ENCODE assay signal across 1 cellular context in genomic region chr18:832085-832681, GRCh38.
TF ChIP-seq lines count a peak whose summit lies in the region.

No MANE protein-coding gene starts in this region.

TF ChIP-seq in HepG2, 621 proteins besides CTCF, POLR2A, EP300 and RAD21 (continued from another document and continues in another):
- TF ChIP-seq MNT (IDR thresholded peaks at IDR 0.05) (peak; percentile 26; the same call in 1 of the 2 replicates), RNF2 (conservative IDR thresholded peaks at IDR 0.05; ENCODE audit: low read depth) (no peak), ZNF136 (CRISPR knock-in tag; IDR thresholded peaks at IDR 0.05; ENCODE audit: low read depth) (no peak), NONO (IDR thresholded peaks at IDR 0.05) (no peak), NONO (CRISPR knock-in tag; conservative IDR thresholded peaks at IDR 0.05) (peak; percentile 58; the same call in 1 of the 2 replicates), ZNF841 (CRISPR knock-in tag; IDR thresholded peaks at IDR 0.05; ENCODE audit: borderline replicate concordance) (no peak), PAWR (CRISPR knock-in tag; IDR thresholded peaks at IDR 0.05; ENCODE audit: borderline replicate concordance) (no peak), ZNF317 (CRISPR knock-in tag; IDR thresholded peaks at IDR 0.05) (no peak), PAXIP1 (CRISPR knock-in tag; conservative IDR thresholded peaks at IDR 0.05) (peak; percentile 72), TEF (CRISPR knock-in tag; IDR thresholded peaks at IDR 0.05) (no peak), ZNF10 (CRISPR knock-in tag; IDR thresholded peaks at IDR 0.05; ENCODE audit: borderline replicate concordance, low read depth) (no peak), MED1 (CRISPR knock-in tag; IDR thresholded peaks at IDR 0.05) (peak; percentile 66), ZGPAT (CRISPR knock-in tag; IDR thresholded peaks at IDR 0.05) (peak; percentile 66; the same call in 1 of the 2 replicates), ZNF546 (CRISPR knock-in tag; conservative IDR thresholded peaks at IDR 0.05) (no peak), ARID2 (CRISPR knock-in tag; IDR thresholded peaks at IDR 0.05; ENCODE audit: borderline replicate concordance) (no peak), ZNF576 (CRISPR knock-in tag; IDR thresholded peaks at IDR 0.05) (no peak), ARID4A (CRISPR knock-in tag; IDR thresholded peaks at IDR 0.05; ENCODE audit: borderline replicate concordance) (peak; percentile 71; the same call in 1 of the 2 replicates), ZNF280B (CRISPR knock-in tag; IDR thresholded peaks at IDR 0.05; ENCODE audit: borderline replicate concordance) (no peak), PHF20 (CRISPR knock-in tag; IDR thresholded peaks at IDR 0.05) (no peak), NR2F6 (IDR thresholded peaks at IDR 0.05) (peak; percentile 87), NR2F6 (CRISPR knock-in tag; IDR thresholded peaks at IDR 0.05) (peak; percentile 97), CHCHD3 (CRISPR knock-in tag; IDR thresholded peaks at IDR 0.05) (no peak), JDP2 (CRISPR knock-in tag; IDR thresholded peaks at IDR 0.05; ENCODE audit: borderline replicate concordance) (no peak), HNF4A (CRISPR knock-in tag; IDR thresholded peaks at IDR 0.05) (peak; percentile 70), KDM5B (CRISPR knock-in tag; IDR thresholded peaks at IDR 0.05; ENCODE audit: borderline replicate concordance) (peak; percentile 25; the same call in 1 of the 2 replicates), ZNF761 (CRISPR knock-in tag; conservative IDR thresholded peaks at IDR 0.05) (no peak), SOX6 (IDR thresholded peaks at IDR 0.05) (no peak), SOX6 (CRISPR knock-in tag; IDR thresholded peaks at IDR 0.05) (peak; percentile 69), ZBTB43 (CRISPR knock-in tag; conservative IDR thresholded peaks at IDR 0.05) (no peak), SP140L (CRISPR knock-in tag; IDR thresholded peaks at IDR 0.05; ENCODE audit: borderline replicate concordance) (no peak), MTA3 (CRISPR knock-in tag; IDR thresholded peaks at IDR 0.05) (no peak), ZBTB44 (CRISPR knock-in tag; IDR thresholded peaks at IDR 0.05) (no peak), ZNF782 (CRISPR knock-in tag; IDR thresholded peaks at IDR 0.05; ENCODE audit: borderline replicate concordance) (peak; percentile 67; the same call in 1 of the 2 replicates), LBX2 (CRISPR knock-in tag; IDR thresholded peaks at IDR 0.05; ENCODE audit: borderline replicate concordance) (0 out of 2 replicates have a peak, but pooled peaks have one; percentile 59), ZNF607 (CRISPR knock-in tag; IDR thresholded peaks at IDR 0.05; ENCODE audit: borderline replicate concordance) (no peak), ZNF749 (CRISPR knock-in tag; IDR thresholded peaks at IDR 0.05; ENCODE audit: borderline replicate concordance) (no peak), MXD1 (CRISPR knock-in tag; IDR thresholded peaks at IDR 0.05) (0 out of 2 replicates have a peak, but pooled peaks have one; percentile 25), ZNF160 (CRISPR knock-in tag; IDR thresholded peaks at IDR 0.05) (no peak), NAIF1 (CRISPR knock-in tag; IDR thresholded peaks at IDR 0.05; ENCODE audit: borderline replicate concordance) (no peak), ZNF124 (CRISPR knock-in tag; IDR thresholded peaks at IDR 0.05) (0 out of 2 replicates have a peak, but pooled peaks have one; percentile 41), U2AF1 (optimal IDR thresholded peaks at IDR 0.05; ENCODE audit: low read depth, low read length) (no peak), CBX5 (CRISPR knock-in tag; IDR thresholded peaks at IDR 0.05; ENCODE audit: borderline replicate concordance) (peak; percentile 76; the same call in 1 of the 2 replicates), ATF3 (CRISPR knock-in tag; IDR thresholded peaks at IDR 0.05) (no peak), ZNF264 (CRISPR knock-in tag; IDR thresholded peaks at IDR 0.05) (0 out of 2 replicates have a peak, but pooled peaks have one; percentile 23), ZFP36L2 (CRISPR knock-in tag; IDR thresholded peaks at IDR 0.05) (no peak), ZNF775 (CRISPR knock-in tag; IDR thresholded peaks at IDR 0.05; ENCODE audit: borderline replicate concordance) (no peak), ONECUT2 (CRISPR knock-in tag; IDR thresholded peaks at IDR 0.05) (no peak), ZFP90 (CRISPR knock-in tag; IDR thresholded peaks at IDR 0.05; ENCODE audit: borderline replicate concordance) (peak; percentile 45; the same call in 1 of the 2 replicates), ZNF230 (CRISPR knock-in tag; IDR thresholded peaks at IDR 0.05) (peak; percentile 64; the same call in 1 of the 2 replicates), POLR2G (IDR thresholded peaks at IDR 0.05; ENCODE audit: low read depth, low read length) (no peak)
